In the genomic region with DNA sequence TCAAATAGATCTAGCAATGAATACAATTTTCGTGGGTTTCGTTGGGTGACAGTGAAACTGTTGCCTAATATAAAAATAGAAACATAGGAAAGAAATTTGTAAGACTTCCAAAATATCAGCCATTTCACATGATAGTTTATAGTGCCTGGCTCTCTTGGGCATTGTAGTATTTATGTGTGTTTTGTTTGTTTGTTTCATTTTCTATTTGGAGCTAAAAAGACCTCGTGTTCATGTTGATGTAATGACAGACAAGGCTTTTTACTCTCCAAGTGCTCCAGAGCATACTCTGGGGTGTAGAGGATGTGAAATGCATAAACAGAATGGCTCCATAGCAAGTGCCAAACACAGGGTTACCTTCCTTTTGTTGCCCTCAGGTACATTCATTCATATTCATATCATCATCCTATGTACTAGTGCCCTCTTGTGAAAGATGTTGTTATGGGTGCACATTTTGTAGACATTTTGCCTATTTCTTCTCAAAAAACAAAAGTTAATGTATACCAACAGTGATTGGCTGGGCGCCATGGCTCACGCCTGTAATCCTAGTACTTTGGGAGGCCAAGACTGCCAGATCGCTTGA, we compare ENCODE assay signal across 8 cellular contexts.
DNase-seq lines count a peak whose midpoint lies in the region; ATAC-seq and TF ChIP-seq lines count a peak whose summit lies in the region.

No MANE protein-coding gene starts in this region.

- no peaks in the 10 kb centered on the region for H3K27me3 ChIP-seq in right cardiac atrium (ENCODE audit: control insufficient read depth, insufficient read depth)
- H3K27me3 ChIP-seq in adipocyte (replicated peaks; ENCODE audit: control insufficient read depth, insufficient read depth, low read length) = peaks cover 11% of the 10 kb centered on the region
- no peaks in the 10 kb centered on the region for H3K27me3 ChIP-seq in transverse colon

- H3K9me3 ChIP-seq in right cardiac atrium (ENCODE audit: control insufficient read depth, low read length) (no peaks in the 10 kb centered on the region), adipocyte (ENCODE audit: control insufficient read depth, low read length) (no peaks in the 10 kb centered on the region), transverse colon (no peaks in the 10 kb centered on the region)

- H3K36me3 ChIP-seq in adipocyte (ENCODE audit: control insufficient read depth, insufficient read depth, low read length, severe bottlenecking) (no peaks in the 10 kb centered on the region), transverse colon (no peaks in the 10 kb centered on the region)

- intact Hi-C loops in right cardiac atrium (cut with DNase I) = no loop called here
- intact Hi-C loops in Right ventricle myocardium superior (cut with DNase I) = no loop called here
- intact Hi-C loops in transverse colon (cut with DNase I; ENCODE audit: low total_unique reads) = no loop called here

- no peak overlapping the region for H3K27ac ChIP-seq in right cardiac atrium (ENCODE audit: low read length)
- H3K27ac ChIP-seq in transverse colon = no peak overlapping the region

- peak overlapping the region; percentile 32 for H3K4me3 ChIP-seq in right cardiac atrium (ENCODE audit: low read length)
- peak overlapping the region; percentile 50 for H3K4me3 ChIP-seq in adipocyte (ENCODE audit: low read length)
- no peak overlapping the region for H3K4me3 ChIP-seq in transverse colon

- 30% methylated on average over 6 of the region's 6 CpGs for WGBS in right cardiac atrium
- 34 to 40% methylated on average over 2 to 6 of the region's 6 CpGs for WGBS in transverse colon (ENCODE audit: low coverage in 1 of 2), 2 donors

- in situ Hi-C loops in transverse colon (cut with MboI; ENCODE audit: low pct_ligation_motif_present in 1 of 4, low pct_unique_long_range_greater_than_20kb in 1 of 4, low sequenced_read_pairs in 3 of 4) = no loop called here

- no peak for ATAC-seq in right cardiac atrium
- no peak for ATAC-seq in Right ventricle myocardium superior (ENCODE audit: poor library complexity)
- ATAC-seq in HG03103 (IDR thresholded peaks at IDR 0.05; ENCODE audit: low read depth, unreplicated experiment) = peak; percentile 75

- TF ChIP-seq EP300 in transverse colon (IDR thresholded peaks at IDR 0.05; ENCODE audit: low read depth) = no peak

- DNase-seq in right cardiac atrium (peak in 1 of 3 donors; percentile 33), Right ventricle myocardium superior (no peak), adipocyte (ENCODE audit: low read depth) (peak; percentile 2), transverse colon (peak; percentile 8), foreskin melanocyte (no peak)
- no peak for DNase-seq in activated CD8-positive, alpha-beta memory T cell treated with anti-CD3 and anti-CD28 coated beads for 24 hours
- DNase-seq in stimulated activated CD4-positive, alpha-beta T cell treated with anti-CD3 and anti-CD28 coated beads, Interleukin-4, amount 100 ng/mL, for 24 hours = no peak

- no peak for TF ChIP-seq CTCF in transverse colon (IDR thresholded peaks at IDR 0.05)

- no peak for TF ChIP-seq POLR2A in transverse colon (IDR thresholded peaks at IDR 0.05)

- no peaks in the 10 kb centered on the region for H3K4me1 ChIP-seq in right cardiac atrium (ENCODE audit: control insufficient read depth, insufficient read depth, low read length)
- H3K4me1 ChIP-seq in adipocyte (ENCODE audit: control insufficient read depth, insufficient read depth, low read length) = peaks cover 3% of the 10 kb centered on the region
- H3K4me1 ChIP-seq in transverse colon = no peaks in the 10 kb centered on the region

- no peak overlapping the region for H3K9ac ChIP-seq in adipocyte (ENCODE audit: low read length)

Comparison
In these comparisons a context has a peak if more than half of its experiments do, and no peak if none do; other contexts are left out.
1. DNase-seq: peak in adipocyte (single experiment) and transverse colon (single experiment); none in Right ventricle myocardium superior (single experiment), activated CD8-positive, alpha-beta memory T cell treated with anti-CD3 and anti-CD28 coated beads for 24 hours (single experiment), stimulated activated CD4-positive, alpha-beta T cell treated with anti-CD3 and anti-CD28 coated beads, Interleukin-4, amount 100 ng/mL, for 24 hours (single experiment) and foreskin melanocyte (single experiment).
2. H3K4me3 ChIP-seq: peak in right cardiac atrium (single experiment) and adipocyte (single experiment); none in transverse colon (0 of 4).